8 cellular contexts compared by ENCODE assay signal in the genomic region with DNA sequence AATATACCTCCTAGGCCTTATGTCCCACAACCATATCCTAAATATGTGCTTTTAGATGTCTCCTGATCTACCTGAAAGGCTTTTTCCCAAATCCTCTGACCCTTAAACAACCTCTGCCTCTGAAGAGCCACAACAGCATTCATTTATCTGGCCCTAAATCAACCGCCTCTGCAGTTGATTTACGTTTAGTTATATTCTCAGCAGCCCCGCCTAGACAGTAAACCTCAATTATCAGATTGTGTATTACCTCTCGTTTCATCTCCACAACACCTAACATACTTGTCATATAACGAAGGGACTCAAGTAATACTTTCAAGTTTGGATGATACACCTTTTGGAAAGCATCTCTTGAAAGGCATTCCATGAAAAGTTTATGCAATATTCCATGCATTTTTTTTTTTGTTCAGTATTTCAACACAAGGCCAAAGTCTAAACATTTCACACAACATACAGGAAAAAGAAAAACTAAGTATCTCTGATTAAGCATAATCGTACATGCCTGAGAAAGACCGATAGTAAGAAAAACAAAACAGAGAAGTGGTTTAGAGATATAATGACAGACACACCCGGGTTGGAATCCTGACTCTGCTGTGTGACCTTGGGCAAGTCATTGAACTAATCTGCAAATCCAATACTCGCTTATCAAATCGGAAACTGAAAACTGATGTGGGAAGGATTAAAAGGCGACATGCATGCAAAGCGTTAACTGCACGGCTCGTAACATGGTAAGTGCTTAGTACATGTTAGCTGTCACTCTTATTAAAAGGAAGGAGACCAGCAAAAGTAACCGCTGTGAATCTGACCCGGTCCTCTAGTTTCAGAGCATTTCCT. TPM values are rescaled to one million over a fixed set of nuclear protein-coding genes. Genes with fewer than 3 reads are reported as not detected.
DNase-seq lines count a peak whose midpoint lies in the region; ATAC-seq, FAIRE-seq and TF ChIP-seq lines count a peak whose summit lies in the region.

No MANE protein-coding gene starts in this region.

- H3K27ac Mint-ChIP-seq in IgD-negative memory B cell (peak overlapping the region; percentile 52 to 78 (median 68)), nephron progenitor cell (peak overlapping the region; percentile 58)

- H3K9me3 Mint-ChIP-seq in IgD-negative memory B cell (no peaks in the 10 kb centered on the region), nephron progenitor cell (no peaks in the 10 kb centered on the region)

- DNase-seq in GM19239 (ENCODE audit: insufficient read length, low spot score) (no peak), coronary artery (ENCODE audit: low spot score) (no peak), nephron progenitor cell (no peak), NCI-H510A (lab: John Stamatoyannopoulos, UW) (no peak), NOMO-1 treated with DMSO at 0.1 percent for 48 hours (lab: John Stamatoyannopoulos, UW; ENCODE audit: unreplicated experiment) (no peak), DMS153 (lab: John Stamatoyannopoulos, UW) (no peak)

- no peaks in the 10 kb centered on the region for H3K27me3 Mint-ChIP-seq in IgD-negative memory B cell
- H3K27me3 Mint-ChIP-seq in nephron progenitor cell (ENCODE audit: low read depth, poor library complexity): peaks cover 17% of the 10 kb centered on the region

- ATAC-seq in GM21529 (IDR thresholded peaks at IDR 0.05; ENCODE audit: unreplicated experiment): no peak

- H3K4me1 Mint-ChIP-seq in IgD-negative memory B cell (peaks cover 36 to 39% (median 37%) of the 10 kb centered on the region in 3 donors), nephron progenitor cell (peaks cover 32% of the 10 kb centered on the region)

- peak overlapping the region; percentile 74 to 87 for H3K27ac ChIP-seq in coronary artery

- peak overlapping the region; percentile 98 for H3K4me3 ChIP-seq in coronary artery

- TF ChIP-seq CTCF in coronary artery (IDR thresholded peaks at IDR 0.05): no peak
- TF ChIP-seq CTCF in nephron progenitor cell (IDR thresholded peaks at IDR 0.05): no peak

- H3K4me3 Mint-ChIP-seq in IgD-negative memory B cell: peak overlapping the region; percentile 92 to 94 (median 94)
- H3K4me3 Mint-ChIP-seq in nephron progenitor cell: peak overlapping the region; percentile 96

- FAIRE-seq in GM19239 (lab: Jason Lieb, UNC): peak; percentile 48

- H3K36me3 Mint-ChIP-seq in IgD-negative memory B cell: peaks cover 3% of the 10 kb centered on the region
- H3K36me3 Mint-ChIP-seq in nephron progenitor cell (ENCODE audit: low read depth): peaks cover 22% of the 10 kb centered on the region

RNA-seq across cellular contexts. Expression of a gene that starts 0.8 kb away (rescaled TPM):
- 113 TPM for polyA plus RNA-seq in IgD-negative memory B cell

RNA-seq across cellular contexts. Expression of a gene that starts 52.0 kb away (rescaled TPM):
- 21.0 TPM for polyA plus RNA-seq in IgD-negative memory B cell
